ENCODE assay signal across 11 cellular contexts in the genomic region with DNA sequence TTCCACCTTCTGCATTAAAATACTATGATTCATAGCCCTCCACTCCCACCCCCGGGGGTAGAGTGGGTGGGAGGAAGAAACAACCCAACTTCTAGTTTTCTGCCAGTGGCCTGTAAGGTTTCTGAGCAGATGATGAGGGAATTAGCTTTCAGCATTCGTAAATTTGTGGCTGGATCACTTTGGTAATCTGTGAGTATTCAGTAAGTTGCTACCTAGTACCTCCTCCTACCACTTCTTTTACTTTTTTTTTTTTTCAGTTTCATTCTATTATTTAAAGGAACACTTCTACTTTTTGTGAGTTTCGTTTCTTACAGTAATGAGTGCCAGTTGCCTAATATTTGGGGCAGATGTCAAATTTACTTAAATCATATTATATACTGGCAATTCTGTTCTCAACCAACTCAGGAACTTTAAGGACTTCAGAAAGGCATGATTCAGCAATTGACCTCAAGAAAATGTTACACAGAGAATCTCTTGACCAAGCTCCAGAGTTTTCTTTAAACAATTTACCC. TPM values are rescaled to one million over a fixed set of nuclear protein-coding genes. Genes with fewer than 3 reads are reported as not detected.
A peak's percentile ranks its signal among the peaks of the same experiment; 100 is the strongest.
DNase-seq lines count a peak whose midpoint lies in the region; ATAC-seq and TF ChIP-seq lines count a peak whose summit lies in the region.
"Had no signal": no experiment of that assay in that cellular context is flagged by ENCODE, and none has a peak within 500 bp of the region (broad histone marks: within the 10 kb centered on the region; RNA-seq: fewer than 3 reads in every experiment).

No MANE protein-coding gene starts in this region.

- TF ChIP-seq POLR2A in stomach (IDR thresholded peaks at IDR 0.05) = no peak

- no peak overlapping the region for H3K27ac ChIP-seq in stomach
- H3K27ac ChIP-seq in CD4-positive, alpha-beta memory T cell (ENCODE audit: low read depth, low read length) = no peak overlapping the region

- H3K27ac Mint-ChIP-seq in osteocyte (ENCODE audit: unreplicated experiment) = peak overlapping the region; percentile 69
- no peak overlapping the region for H3K27ac Mint-ChIP-seq in CD4-positive, alpha-beta memory T cell

- WGBS in stomach, 5 donors = 34 to 46% (median 41%) methylated on average over 3 of the region's 3 CpGs

- no peaks in the 10 kb centered on the region for H3K27me3 Mint-ChIP-seq in osteocyte (ENCODE audit: unreplicated experiment)
- H3K27me3 Mint-ChIP-seq in CD4-positive, alpha-beta memory T cell = peaks cover 0 to 1% of the 10 kb centered on the region in 2 donors

- H3K9me3 ChIP-seq in stomach = no peaks in the 10 kb centered on the region
- no peaks in the 10 kb centered on the region for H3K9me3 ChIP-seq in CD4-positive, alpha-beta memory T cell (ENCODE audit: control insufficient read depth in 1 of 2, low read length in 2 of 2)

- peaks cover 0 to 10% (median 0%) of the 10 kb centered on the region in 4 donors for H3K4me1 ChIP-seq in stomach
- no peaks in the 10 kb centered on the region for H3K4me1 ChIP-seq in CD4-positive, alpha-beta memory T cell (ENCODE audit: insufficient read depth, low read length)

- DNase-seq in GM03348 (ENCODE audit: low spot score) (peak; percentile 21), NAMALWA (ENCODE audit: low spot score) (peak; percentile 19), dedifferentiated amniotic fluid mesenchymal stem cell (ENCODE audit: extremely low spot score) (peak; percentile 21), osteocyte (ENCODE audit: extremely low spot score, unreplicated experiment) (no peak), stomach (no peak)
- DNase-seq in CD4-positive, alpha-beta memory T cell = no peak
- DNase-seq: H7, NCI-H2107 had no signal

- H3K36me3 ChIP-seq in stomach = no peaks in the 10 kb centered on the region
- no peaks in the 10 kb centered on the region for H3K36me3 ChIP-seq in CD4-positive, alpha-beta memory T cell (ENCODE audit: insufficient read depth, low read length)

- H3K9me3 Mint-ChIP-seq in osteocyte (ENCODE audit: unreplicated experiment) = peaks cover 6% of the 10 kb centered on the region
- H3K9me3 Mint-ChIP-seq in CD4-positive, alpha-beta memory T cell = peaks cover 0 to 3% (median 0%) of the 10 kb centered on the region in 8 donors

- ATAC-seq in HG02973 (IDR thresholded peaks at IDR 0.05; ENCODE audit: unreplicated experiment) (no peak), GM19397 (IDR thresholded peaks at IDR 0.05; ENCODE audit: unreplicated experiment) (no peak)
- ATAC-seq: Panc1 had no signal

- POLR2A ChIA-PET in CD4-positive, alpha-beta memory T cell (lab: Charles Lee; ENCODE audit: partially characterized antibody) = no interaction called here

- H3K4me1 Mint-ChIP-seq in osteocyte (ENCODE audit: unreplicated experiment) = peaks cover 25% of the 10 kb centered on the region
- H3K4me1 Mint-ChIP-seq in CD4-positive, alpha-beta memory T cell = no peaks in the 10 kb centered on the region

- H3K36me3 Mint-ChIP-seq in osteocyte (ENCODE audit: unreplicated experiment) = no peaks in the 10 kb centered on the region
- no peaks in the 10 kb centered on the region for H3K36me3 Mint-ChIP-seq in CD4-positive, alpha-beta memory T cell

- H3K4me3 Mint-ChIP-seq in osteocyte (ENCODE audit: unreplicated experiment) = no peak overlapping the region
- no peak overlapping the region for H3K4me3 Mint-ChIP-seq in CD4-positive, alpha-beta memory T cell

- H3K27me3 ChIP-seq in stomach = no peaks in the 10 kb centered on the region
- no peaks in the 10 kb centered on the region for H3K27me3 ChIP-seq in CD4-positive, alpha-beta memory T cell (ENCODE audit: insufficient read depth, low read length)

- TF ChIP-seq CTCF in osteocyte (IDR thresholded peaks at IDR 0.05) (no peak), stomach (IDR thresholded peaks at IDR 0.05) (no peak)

- no peak overlapping the region for H3K4me3 ChIP-seq in stomach
- H3K4me3 ChIP-seq in CD4-positive, alpha-beta memory T cell (ENCODE audit: low read length in 2 of 2) = no peak overlapping the region

- intact Hi-C loops in stomach (cut with DNase I; ENCODE audit: low total_unique reads) = no loop called here
- intact Hi-C loops in CD4-positive, alpha-beta memory T cell (cut with micrococcal nuclease) = no loop called here

- CTCF ChIA-PET in CD4-positive, alpha-beta memory T cell (lab: Charles Lee; ENCODE audit: partially characterized antibody) = interaction anchor here (1.4 kb wide), 1 partner anchor 39 kb away, joined by 3 read pairs; no protein-coding TSS in a partner anchor

- no peak for TF ChIP-seq EP300 in stomach (IDR thresholded peaks at IDR 0.05)

RNA-seq across cellular contexts. Expression of gene EMP1, which starts 42.4 kb away (rescaled TPM):
- total RNA-seq in osteocyte (163 and 170 TPM in 2 replicates), stomach (100 to 1,000 TPM in 1 of 5 donors, 10 to 100 TPM in 3, 1 to 10 TPM in 1; 7.6 to 115 (median 23.9) TPM)
- polyA plus RNA-seq in stomach = 100 to 1,000 TPM in 1 of 3 donors, 10 to 100 TPM in 1, 1 to 10 TPM in 1; 6.2 to 209 (median 12.5) TPM
- 1 to 10 TPM; 4.5 to 5.8 TPM for total RNA-seq in CD4-positive, alpha-beta memory T cell
- 1 to 10 TPM in 1 of 2 donors, under 1 TPM in 1; 0.50 to 1.8 TPM for polyA plus RNA-seq in CD4-positive, alpha-beta memory T cell

RNA-seq across cellular contexts. Expression of gene GSG1, which starts 50.6 kb away (rescaled TPM):
- total RNA-seq in osteocyte (not detected in 2 replicates), stomach (not detected)
- polyA plus RNA-seq in stomach = not detected
- total RNA-seq in CD4-positive, alpha-beta memory T cell = not detected
- under 1 TPM in 1 of 2 donors, not detected in 1; 0.07 TPM for polyA plus RNA-seq in CD4-positive, alpha-beta memory T cell

Comparison
In these comparisons a context has a peak if more than half of its experiments do, and no peak if none do; other contexts are left out.
1. DNase-seq: peak in GM03348 (single experiment), NAMALWA (single experiment) and dedifferentiated amniotic fluid mesenchymal stem cell (single experiment); none in osteocyte (single experiment), stomach (single experiment) and CD4-positive, alpha-beta memory T cell (0 of 5).